Comparison of ENCODE assay signal across 1 cellular context in genomic region chr19:55603581-55604292, GRCh38.
TF ChIP-seq lines count a peak whose summit lies in the region.

No MANE protein-coding gene starts in this region.

TF ChIP-seq in endothelial cell of umbilical vein, 7 proteins besides CTCF, POLR2A, EP300 and RAD21:
- TF ChIP-seq POLR2AphosphoS5 (IDR thresholded peaks at IDR 0.05; ENCODE audit: insufficient read depth, low read depth, low read length): no peak
